In the genomic region with DNA sequence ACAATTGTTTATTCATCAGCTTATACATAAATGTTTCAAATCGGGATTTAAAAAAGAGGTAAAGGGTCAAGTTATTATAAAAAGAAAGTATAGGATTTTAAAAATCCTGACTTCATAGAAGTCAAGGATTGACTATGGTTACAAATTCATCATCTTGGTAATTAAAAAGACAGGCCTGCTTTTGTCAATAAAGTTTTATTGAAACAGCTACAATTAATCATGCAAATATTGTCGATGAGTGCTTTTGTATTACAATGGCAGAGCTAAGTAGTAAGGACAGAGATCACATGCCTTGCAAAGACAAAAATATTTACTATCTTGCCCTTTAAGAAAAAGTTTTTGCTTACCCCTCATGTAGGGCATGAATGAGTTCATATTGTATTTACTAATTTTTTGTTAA, we compare ENCODE assay signal across 11 cellular contexts.
"Had no signal": no experiment of that assay in that cellular context is flagged by ENCODE, and none has a peak within 500 bp of the region (broad histone marks: within the 10 kb centered on the region; RNA-seq: fewer than 3 reads in every experiment).

No MANE protein-coding gene starts in this region.

- H3K4me2 ChIP-seq: GM23338 had no signal

- H3K9me3 ChIP-seq: HAP-1 had no signal

- DNase-seq: GM23248, GOT3, H7, H9, HCEC 1CT, HFFc6 had no signal

- H3K4me1 ChIP-seq: HAP-1 had no signal

- H3K27ac ChIP-seq: GM23248 had no signal

- H3K9ac ChIP-seq: GM23248 had no signal

- FAIRE-seq: H1, H54 had no signal

- H3K36me3 ChIP-seq: HAP-1 had no signal

- ATAC-seq: GM23338, HCT116 had no signal

- H3K4me3 ChIP-seq: GM23248, GM23338, HAP-1 had no signal

- H2AFZ ChIP-seq: GM23248, GM23338 had no signal
